In the genomic region with DNA sequence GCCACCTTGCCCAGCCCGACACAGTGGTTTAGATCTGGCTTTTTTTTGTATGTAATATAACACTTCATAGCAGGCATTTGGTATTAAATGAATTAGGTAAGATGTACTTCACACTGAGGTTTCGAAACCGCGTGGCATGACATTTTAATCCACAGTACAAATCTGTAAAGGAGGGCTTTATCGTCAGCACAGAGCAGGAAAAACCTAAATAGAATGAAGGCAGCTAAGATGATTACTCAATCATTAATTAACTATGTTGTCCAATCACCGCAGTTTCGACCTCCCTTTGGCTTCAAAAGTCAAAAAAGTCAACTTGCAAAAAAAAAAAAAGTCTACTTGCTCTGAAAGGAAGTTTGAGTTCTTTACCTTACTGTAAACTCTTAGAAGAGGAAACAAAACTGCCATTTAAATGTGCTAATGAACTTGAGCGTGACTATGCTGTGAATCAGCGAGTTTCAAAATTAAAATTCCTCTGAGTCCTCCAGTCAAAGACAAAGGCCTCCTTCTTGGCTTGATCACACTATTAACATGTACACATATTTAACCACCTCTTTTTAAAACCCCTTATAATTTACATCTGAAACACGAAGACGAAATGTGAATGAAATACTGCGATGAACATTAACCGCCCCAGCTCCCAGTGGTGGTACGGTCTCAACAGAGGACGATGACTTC, we compare ENCODE assay signal across 8 cellular contexts. TPM values are rescaled to one million over a fixed set of nuclear protein-coding genes. Genes with fewer than 3 reads are reported as not detected.
DNase-seq lines count a peak whose midpoint lies in the region; ATAC-seq, FAIRE-seq and TF ChIP-seq lines count a peak whose summit lies in the region.

No MANE protein-coding gene starts in this region.

- peaks cover 5% of the 10 kb centered on the region for H3K4me1 Mint-ChIP-seq in MCF 10A (ENCODE audit: insufficient read depth, unreplicated experiment)

- WGBS in A549 (ENCODE audit: missing lambda C conversion rate), result 24% methylated on average over 15 of the region's 15 CpGs

- TF ChIP-seq EP300 in A549 (IDR thresholded peaks at IDR 0.05), result no peak

- H3K27me3 Mint-ChIP-seq in MCF 10A (ENCODE audit: insufficient read depth, unreplicated experiment), result no peaks in the 10 kb centered on the region

- peak overlapping the region; percentile 94 to 95 for H3K27ac ChIP-seq in A549

- no peak for TF ChIP-seq CTCF in A549 (IDR thresholded peaks at IDR 0.05)
- no peak for TF ChIP-seq CTCF in MCF 10A (IDR thresholded peaks at IDR 0.05; ENCODE audit: unreplicated experiment)
- no peak for TF ChIP-seq CTCF in kidney epithelial cell (IDR thresholded peaks at IDR 0.05; ENCODE audit: insufficient read depth, low read length, poor library complexity, severe bottlenecking)

- no peaks in the 10 kb centered on the region for H3K27me3 ChIP-seq in kidney epithelial cell (ENCODE audit: control insufficient read depth, insufficient read depth, low read length)

- intact Hi-C loops in MCF 10A (cut with micrococcal nuclease), result loop anchor here (1.0 to 2.0 kb wide), 2 partner anchors 16 to 91 kb away; a partner anchor contains a TSS

- CTCF ChIA-PET in A549 (lab: Yijun Ruan, JAX) (no interaction called here), MCF 10A (lab: Yijun Ruan, JAX) (interaction anchor here (0.7 to 1.9 kb wide), 3 partner anchors 13 to 251 kb away, joined by 3 to 8 read pairs (median 7); a partner anchor contains a TSS)

- no peaks in the 10 kb centered on the region for H3K9me3 ChIP-seq in A549

- peak overlapping the region; percentile 100 for H3K27ac Mint-ChIP-seq in MCF 10A (ENCODE audit: low read depth, unreplicated experiment)

- FAIRE-seq in A549 (lab: Jason Lieb, UNC), result no peak

- POLR2A ChIA-PET in A549 (lab: Yijun Ruan, JAX) (interaction anchor here (1.1 to 1.2 kb wide), 2 partner anchors 8 to 61 kb away, joined by 3 read pairs; no protein-coding TSS in a partner anchor), MCF 10A (lab: Yijun Ruan, JAX) (interaction anchor here (0.6 to 5.7 kb wide), 35 partner anchors 13 to 703 kb away, joined by 3 to 142 read pairs (median 4); a partner anchor contains a TSS)

- BruUV-seq in MCF 10A (replicated peaks; lab: Mats Ljungman, UMichigan), result TSS peak; percentile 96

- DNase-seq in A549 (ENCODE audit: low read depth in 1 of 2, low spot score in 1 of 2) (no peak), RKO (ENCODE audit: low spot score) (peak; percentile 84), MCF 10A (ENCODE audit: unreplicated experiment) (peak; percentile 73), kidney epithelial cell (ENCODE audit: low read depth) (no peak), T-helper 9 cell (no peak)
- peak; percentile 10 for DNase-seq in stimulated activated CD4-positive, alpha-beta T cell treated with anti-CD3 and anti-CD28 coated beads, Interleukin-2, amount 100 ng/mL, for 4 hours (ENCODE audit: low read depth)

- H3K36me3 ChIP-seq in kidney epithelial cell (ENCODE audit: control insufficient read depth, insufficient read depth, low read length), result no peaks in the 10 kb centered on the region

- H3K4me3 ChIP-seq in A549 (peak overlapping the region; percentile 87), kidney epithelial cell (ENCODE audit: low read depth, low read length) (peak overlapping the region; percentile 86)

- ATAC-seq in A549 (no peak), GM18520 (IDR thresholded peaks at IDR 0.05; ENCODE audit: unreplicated experiment) (peak; percentile 28), HG03045 (IDR thresholded peaks at IDR 0.05; ENCODE audit: unreplicated experiment) (peak; percentile 9)

- TF ChIP-seq RAD21 in A549 (conservative IDR thresholded peaks at IDR 0.05 in 1 of 2, IDR thresholded peaks at IDR 0.05 in 1 of 2), result no peak

- peak overlapping the region; percentile 99 for H3K4me3 Mint-ChIP-seq in MCF 10A (ENCODE audit: unreplicated experiment)

- H3K4me1 ChIP-seq in A549, result peaks cover 18% of the 10 kb centered on the region; the same call in 2 of the 3 replicates

- no peaks in the 10 kb centered on the region for H3K9me3 Mint-ChIP-seq in MCF 10A (ENCODE audit: unreplicated experiment)

- peaks cover 29% of the 10 kb centered on the region for H3K36me3 Mint-ChIP-seq in MCF 10A (ENCODE audit: insufficient read depth, unreplicated experiment)

- peak overlapping the region; percentile 98 for H3K4me2 ChIP-seq in A549

- no peak for TF ChIP-seq POLR2A in A549 (IDR thresholded peaks at IDR 0.05; ENCODE audit: low read length)

TF ChIP-seq in A549, 52 proteins besides CTCF, POLR2A, EP300 and RAD21:
- TF ChIP-seq NFE2L2 (conservative IDR thresholded peaks at IDR 0.05; ENCODE audit: low read length), result no peak
- 0 out of 4 replicates have a peak, but pooled peaks of 1 of the 2 experiments have one; percentile 21 for TF ChIP-seq CEBPB (IDR thresholded peaks at IDR 0.05)

RNA-seq across cellular contexts. Expression of a gene that starts 0.7 kb away (rescaled TPM):
- polyA plus RNA-seq in A549 (2011; rRNA removed) (23.6 and 23.7 TPM in 2 replicates), A549 (2017; fragmentation: RNase III; extraction: RNeasy Plus Mini Kit Qiagen cat#74134 plus additional on column Dnase treatment) (10.4 to 11.6 TPM (median 10.9 TPM) in 3 replicates)
- polyA plus RNA-seq in A549 (2012; cell fraction: cytosol; rRNA removed), result 6.0 and 7.1 TPM in 2 replicates
- 4.4 and 4.8 TPM in 2 replicates for polyA plus RNA-seq in A549 (2012; cell fraction: nucleus; rRNA removed)
- 19.5 and 21.0 TPM in 2 replicates for polyA minus RNA-seq in A549 (2011; rRNA and poly(A)+ RNA removed)
- total RNA-seq in MCF 10A (2022) (39.1 and 41.4 TPM in 2 replicates), kidney epithelial cell (16.0 and 17.0 TPM in 2 replicates)

RNA-seq across cellular contexts. Expression of a gene that starts 15.3 kb away (rescaled TPM):
- polyA plus RNA-seq in A549 (2011; rRNA removed) (63.2 and 105 TPM in 2 replicates), A549 (2017; fragmentation: RNase III; extraction: RNeasy Plus Mini Kit Qiagen cat#74134 plus additional on column Dnase treatment) (51.1 to 59.8 TPM (median 57.2 TPM) in 3 replicates)
- polyA plus RNA-seq in A549 (2012; cell fraction: cytosol; rRNA removed), result 13.0 and 20.8 TPM in 2 replicates
- 5.2 and 12.4 TPM in 2 replicates for polyA plus RNA-seq in A549 (2012; cell fraction: nucleus; rRNA removed)
- polyA minus RNA-seq in A549 (2011; rRNA and poly(A)+ RNA removed), result 26.5 and 30.8 TPM in 2 replicates
- total RNA-seq in MCF 10A (2022) (104 and 116 TPM in 2 replicates), kidney epithelial cell (28.1 and 40.3 TPM in 2 replicates)

Comparison
In these comparisons a context has a peak if more than half of its experiments do, and no peak if none do; other contexts are left out.
1. ATAC-seq: peak in GM18520 (single experiment) and HG03045 (single experiment); none in A549 (0 of 2).
2. DNase-seq: peak in RKO (single experiment), MCF 10A (single experiment) and stimulated activated CD4-positive, alpha-beta T cell treated with anti-CD3 and anti-CD28 coated beads, Interleukin-2, amount 100 ng/mL, for 4 hours (single experiment); none in A549 (0 of 2), kidney epithelial cell (single experiment) and T-helper 9 cell (single experiment).